In genomic region chrX:7146703-7147430, GRCh38 we compare ENCODE assay signal across 8 cellular contexts. TPM values are rescaled to one million over a fixed set of nuclear protein-coding genes. Genes with fewer than 3 reads are reported as not detected.
DNase-seq lines count a peak whose midpoint lies in the region; ATAC-seq and TF ChIP-seq lines count a peak whose summit lies in the region.

No MANE protein-coding gene starts in this region.

- H3K4me2 ChIP-seq in neural progenitor cell, result peak overlapping the region; percentile 79

- H3K27ac ChIP-seq in 22Rv1 (peak overlapping the region; percentile 80), neural progenitor cell (no peak overlapping the region)

- TF ChIP-seq CTCF in 22Rv1 (IDR thresholded peaks at IDR 0.05), result no peak
- no peak for TF ChIP-seq CTCF in epithelial cell of proximal tubule (conservative IDR thresholded peaks at IDR 0.05; ENCODE audit: low read depth, low read length)
- TF ChIP-seq CTCF in neural progenitor cell (IDR thresholded peaks at IDR 0.05), result no peak

- H3K4me3 ChIP-seq in epithelial cell of proximal tubule (ENCODE audit: low read depth, low read length) (peak overlapping the region; percentile 89), neural progenitor cell (peak overlapping the region; percentile 55)

- ATAC-seq in GM18505 (IDR thresholded peaks at IDR 0.05; ENCODE audit: unreplicated experiment), result peak; percentile 15
- peak; percentile 29 for ATAC-seq in HG02943 (IDR thresholded peaks at IDR 0.05; ENCODE audit: low read depth, unreplicated experiment)

- H3K4me1 Mint-ChIP-seq in neural progenitor cell, result peaks cover 14% of the 10 kb centered on the region

- no peaks in the 10 kb centered on the region for H3K9me3 ChIP-seq in neural progenitor cell (ENCODE audit: low read depth)

- H3K79me2 ChIP-seq in neural progenitor cell (ENCODE audit: low read depth), result peaks cover 13% of the 10 kb centered on the region

- peak overlapping the region; percentile 26 for H2AFZ ChIP-seq in neural progenitor cell (replicated peaks)

- no peaks in the 10 kb centered on the region for H3F3A ChIP-seq in neural progenitor cell (ENCODE audit: low read depth)

- H3K4me3 Mint-ChIP-seq in neural progenitor cell, result peak overlapping the region; percentile 93

- peaks cover 6% of the 10 kb centered on the region for H3K27me3 Mint-ChIP-seq in neural progenitor cell (ENCODE audit: insufficient read depth, low read depth)

- H3K9me3 Mint-ChIP-seq in neural progenitor cell, result peaks cover 2% of the 10 kb centered on the region

- peaks cover 3% of the 10 kb centered on the region for H3K4me1 ChIP-seq in neural progenitor cell

- no peaks in the 10 kb centered on the region for H3K27me3 ChIP-seq in neural progenitor cell

- TF ChIP-seq POLR2A in GM18505 (IDR thresholded peaks at IDR 0.05; ENCODE audit: borderline replicate concordance, extremely low read depth, insufficient read depth, insufficient read length), result no peak

- DNase-seq in RPMI8226, result peak; percentile 69
- no peak for DNase-seq in epithelial cell of proximal tubule (ENCODE audit: low read depth)
- no peak for DNase-seq in neural progenitor cell (ENCODE audit: low spot score)
- DNase-seq in AG08396 (ENCODE audit: low spot score), result no peak
- DNase-seq in HuH-7.5 (ENCODE audit: low spot score), result no peak

- no peaks in the 10 kb centered on the region for H4K20me1 ChIP-seq in neural progenitor cell (ENCODE audit: low read depth)

- peaks cover 17% of the 10 kb centered on the region for H3K36me3 Mint-ChIP-seq in neural progenitor cell

- H3K9ac ChIP-seq in neural progenitor cell, result no peak overlapping the region

- peak overlapping the region; percentile 74 for H3K27ac Mint-ChIP-seq in neural progenitor cell

- no peaks in the 10 kb centered on the region for H3K36me3 ChIP-seq in neural progenitor cell

RNA-seq across cellular contexts. Expression of gene STS, which starts 0.6 kb away (rescaled TPM):
- 1.6 and 2.2 TPM in 2 replicates for total RNA-seq in epithelial cell of proximal tubule
- total RNA-seq in neural progenitor cell (ENCODE audit: low replicate concordance), result 0.97 and 1.1 TPM in 2 replicates

RNA-seq across cellular contexts. Expression of gene PUDP, which starts 1.1 kb away (rescaled TPM):
- 13.3 and 16.3 TPM in 2 replicates for total RNA-seq in epithelial cell of proximal tubule
- total RNA-seq in neural progenitor cell (ENCODE audit: low replicate concordance), result 20.6 and 29.1 TPM in 2 replicates
